ENCODE assay signal across 16 cellular contexts in genomic region chr5:35919191-35919590, GRCh38. TPM values are rescaled to one million over a fixed set of nuclear protein-coding genes. Genes with fewer than 3 reads are reported as not detected.
DNase-seq lines count a peak whose midpoint lies in the region; ATAC-seq, FAIRE-seq and TF ChIP-seq lines count a peak whose summit lies in the region.
"Had no signal": no experiment of that assay in that cellular context is flagged by ENCODE, and none has a peak within 500 bp of the region (broad histone marks: within the 10 kb centered on the region; RNA-seq: fewer than 3 reads in every experiment).

No MANE protein-coding gene starts in this region.

- H2AFZ ChIP-seq in HepG2 (ENCODE audit: low read length), result no peak overlapping the region

- H3K4me3 ChIP-seq in fibroblast of pulmonary artery (replicated peaks; ENCODE audit: low read depth, low read length) (no peak overlapping the region), upper lobe of left lung (no peak overlapping the region), HepG2 (replicated peaks in 1 of 3; ENCODE audit: insufficient read depth in 1 of 3, low read depth in 2 of 3, low read length in 3 of 3) (no peak overlapping the region)
- H3K4me3 ChIP-seq: upper lobe of right lung had no signal

- H3K9ac ChIP-seq in HepG2 (ENCODE audit: insufficient read depth, low read depth, low read length), result no peak overlapping the region

- POLR2A ChIA-PET in HepG2 (lab: Yijun Ruan, JAX), result no interaction called here

- H3K36me3 ChIP-seq in upper lobe of left lung (no peaks in the 10 kb centered on the region), HepG2 (replicated peaks in 1 of 2; ENCODE audit: control insufficient read depth in 1 of 2, insufficient read depth in 2 of 2, low read length in 2 of 2) (no peaks in the 10 kb centered on the region)
- H3K36me3 ChIP-seq: upper lobe of right lung had no signal

- 61 to 71% methylated on average over 4 of the region's 4 CpGs for WGBS in upper lobe of left lung, 2 donors
- 13% methylated on average over 4 of the region's 4 CpGs for whole genome bisulfite sequencing in HepG2 (ENCODE audit: low lambda C conversion rate)

- H3K9me3 ChIP-seq in upper lobe of left lung, result no peaks in the 10 kb centered on the region
- H3K9me3 ChIP-seq in HepG2 (ENCODE audit: low read length), result no peaks in the 10 kb centered on the region
- H3K9me3 ChIP-seq: upper lobe of right lung had no signal

- ATAC-seq in SK-N-SH treated with all-trans-retinoic acid at 6 μM for 48 hours (peak; percentile 80), GM18511 (IDR thresholded peaks at IDR 0.05; ENCODE audit: unreplicated experiment) (no peak), upper lobe of left lung (ENCODE audit: low FRiP score in 2 of 2) (no peak), HG03457 (IDR thresholded peaks at IDR 0.05; ENCODE audit: unreplicated experiment) (no peak), HepG2 (no peak)
- ATAC-seq: left colon, upper lobe of right lung had no signal

- H3K27ac ChIP-seq in upper lobe of left lung (no peak overlapping the region), HepG2 (ENCODE audit: extremely low read length, insufficient read depth, low read length) (no peak overlapping the region)
- H3K27ac ChIP-seq: upper lobe of right lung had no signal

- H3K4me1 ChIP-seq in upper lobe of left lung, result no peaks in the 10 kb centered on the region
- H3K4me1 ChIP-seq in HepG2 (ENCODE audit: insufficient read depth, low read length), result no peaks in the 10 kb centered on the region
- H3K4me1 ChIP-seq: upper lobe of right lung had no signal

- no peak overlapping the region for H3K4me2 ChIP-seq in HepG2 (ENCODE audit: low read depth, low read length)

- CTCF ChIA-PET in HepG2 (lab: Yijun Ruan, JAX; ENCODE audit: low intra/inter-chr PET ratio, low total read pairs), result no interaction called here

- TF ChIP-seq POLR2A in upper lobe of left lung (IDR thresholded peaks at IDR 0.05) (no peak), HepG2 (IDR thresholded peaks at IDR 0.05; ENCODE audit: insufficient read depth in 1 of 2, low read depth in 2 of 2, low read length in 2 of 2) (no peak)

- intact Hi-C loops in HepG2 (cut with micrococcal nuclease; ENCODE audit: unreplicated experiment), result no loop called here

- H3K79me2 ChIP-seq in HepG2 (ENCODE audit: insufficient read depth, low read length), result no peaks in the 10 kb centered on the region

- no peak for TF ChIP-seq CTCF in fibroblast of pulmonary artery (IDR thresholded peaks at IDR 0.05; ENCODE audit: low read length, missing control alignments)
- no peak for TF ChIP-seq CTCF in upper lobe of left lung (IDR thresholded peaks at IDR 0.05)
- no peak for TF ChIP-seq CTCF in HepG2 (CRISPR knock-in tag; IDR thresholded peaks at IDR 0.05)

- in situ Hi-C loops in HepG2 (cut with HindIII; ENCODE audit: extremely low pct_ligation_motif_present, low pct_unique_long_range_greater_than_20kb), result no loop called here

- peak; percentile 43 for DNase-seq in stimulated activated CD4-positive, alpha-beta T cell treated with anti-CD3 and anti-CD28 coated beads, Interleukin-1b, Interleukin-23, amount 100 ng/mL, for 48 hours
- DNase-seq in stimulated activated CD4-positive, alpha-beta T cell treated with anti-CD3 and anti-CD28 coated beads, Interleukin-2, amount 100 ng/mL, for 24 hours, result no peak
- peak; percentile 81 for DNase-seq in fibroblast of pulmonary artery (ENCODE audit: low read depth)
- DNase-seq in upper lobe of left lung, result no peak
- DNase-seq in HepG2 (ENCODE audit: low spot score), result no peak
- DNase-seq: aorta, COR-L47, left colon, NCI-H2227 treated with DMSO at 0.1 percent for 48 hours, Right ventricle myocardium superior, upper lobe of right lung had no signal

- FAIRE-seq in HepG2 (lab: Jason Lieb, UNC), result no peak

- no TSS peak for BruUV-seq in HepG2 (replicated peaks; lab: Mats Ljungman, UMichigan)

- H3K27me3 ChIP-seq in upper lobe of left lung (no peaks in the 10 kb centered on the region), HepG2 (ENCODE audit: control insufficient read depth in 1 of 2, insufficient read depth in 2 of 2, low read length in 2 of 2) (no peaks in the 10 kb centered on the region)
- H3K27me3 ChIP-seq: upper lobe of right lung had no signal

- no peak for TF ChIP-seq RAD21 in HepG2 (CRISPR knock-in tag; IDR thresholded peaks at IDR 0.05)

- no peaks in the 10 kb centered on the region for H4K20me1 ChIP-seq in HepG2 (ENCODE audit: insufficient read depth, low read length)

- TF ChIP-seq EP300 in upper lobe of left lung (IDR thresholded peaks at IDR 0.05) (no peak), HepG2 (IDR thresholded peaks at IDR 0.05; ENCODE audit: low read depth in 2 of 2, low read length in 2 of 2) (no peak), HepG2 (CRISPR knock-in tag; IDR thresholded peaks at IDR 0.05; ENCODE audit: borderline replicate concordance) (no peak)

TF ChIP-seq in SK-N-SH treated with all-trans-retinoic acid at 6 μM for 48 hours, 23 proteins besides CTCF, POLR2A, EP300 and RAD21:
- peak; percentile 56 for TF ChIP-seq ZFP30 (CRISPR knock-in tag; IDR thresholded peaks at IDR 0.05)
- TF ChIP-seq ISL1 (CRISPR knock-in tag; IDR thresholded peaks at IDR 0.05), result peak; percentile 58
- no peak for TF ChIP-seq TOX (CRISPR knock-in tag; IDR thresholded peaks at IDR 0.05; ENCODE audit: borderline replicate concordance)

TF ChIP-seq in HepG2, 621 proteins besides CTCF, POLR2A, EP300 and RAD21 (continues in another document):
- TF ChIP-seq PAXIP1 (CRISPR knock-in tag; conservative IDR thresholded peaks at IDR 0.05) (no peak), NFYC (CRISPR knock-in tag; IDR thresholded peaks at IDR 0.05) (no peak), ZNF713 (CRISPR knock-in tag; IDR thresholded peaks at IDR 0.05) (no peak), U2AF1 (optimal IDR thresholded peaks at IDR 0.05; ENCODE audit: low read depth, low read length) (no peak), PRMT3 (CRISPR knock-in tag; IDR thresholded peaks at IDR 0.05; ENCODE audit: borderline replicate concordance, low read depth) (no peak), ZNF563 (CRISPR knock-in tag; IDR thresholded peaks at IDR 0.05) (no peak), ZNF768 (CRISPR knock-in tag; IDR thresholded peaks at IDR 0.05) (no peak), ZFYVE20 (CRISPR knock-in tag; IDR thresholded peaks at IDR 0.05; ENCODE audit: borderline replicate concordance, low read depth) (no peak), E2F2 (CRISPR knock-in tag; IDR thresholded peaks at IDR 0.05; ENCODE audit: borderline replicate concordance) (no peak)

RNA-seq across cellular contexts. Expression of gene CAPSL, which starts 19.2 kb away (rescaled TPM):
- 10 to 100 TPM in 1 of 6 donors, 1 to 10 TPM in 3, not detected in 2; 5.0 to 35.9 (median 7.5) TPM for total RNA-seq in upper lobe of left lung
- not detected in 2 replicates for total RNA-seq in HepG2 (2016; rRNA removed; fragmentation: Illumina TruSeq; extraction: Trizol)
- not detected in 2 replicates for total RNA-seq in HepG2 (2016; cell fraction: cytosol; rRNA removed; fragmentation: Illumina TruSeq; extraction: Trizol; ENCODE audit: low read depth)
- total RNA-seq in HepG2 (2016; cell fraction: insoluble cytoplasmic fraction; rRNA removed; fragmentation: Illumina TruSeq; extraction: Trizol), result not detected in 2 replicates
- not detected in 2 replicates for total RNA-seq in HepG2 (2016; cell fraction: membrane; rRNA removed; fragmentation: Illumina TruSeq; extraction: Trizol)
- total RNA-seq in HepG2 (2016; cell fraction: nucleus; rRNA removed; fragmentation: Illumina TruSeq; extraction: Trizol), result not detected in 2 replicates
- not detected in 2 replicates for polyA plus RNA-seq in HepG2 (2011; rRNA removed)
- not detected in 2 replicates for polyA plus RNA-seq in HepG2 (2011; cell fraction: cytosol; rRNA removed)
- polyA plus RNA-seq in HepG2 (2011; cell fraction: nucleus; rRNA removed), result not detected in 2 replicates
- not detected in 2 replicates for polyA plus RNA-seq in HepG2 (2012)
- not detected in 2 replicates for polyA plus RNA-seq in HepG2 (2016; cell fraction: cytosol; fragmentation: Illumina TruSeq; extraction: Trizol; ENCODE audit: low read depth)
- polyA plus RNA-seq in HepG2 (2016; cell fraction: insoluble cytoplasmic fraction; fragmentation: Illumina TruSeq; extraction: Trizol; ENCODE audit: low read depth), result not detected in 2 replicates
- not detected in 2 replicates for polyA plus RNA-seq in HepG2 (2016; cell fraction: membrane; fragmentation: Illumina TruSeq; extraction: Trizol; ENCODE audit: low read depth)
- not detected in 2 replicates for polyA plus RNA-seq in HepG2 (2016; cell fraction: nucleus; fragmentation: Illumina TruSeq; extraction: Trizol; ENCODE audit: insufficient read depth, low read depth)
- polyA minus RNA-seq in HepG2 (2011; rRNA and poly(A)+ RNA removed; ENCODE audit: low replicate concordance), result not detected in 2 replicates
- polyA minus RNA-seq in HepG2 (2011; cell fraction: cytosol; rRNA and poly(A)+ RNA removed), result not detected in 2 replicates
- polyA minus RNA-seq in HepG2 (2011; cell fraction: nucleus; rRNA and poly(A)+ RNA removed), result not detected in 2 replicates
- total RNA-seq: aorta, epithelial cell of proximal tubule, left colon, osteocyte, Right ventricle myocardium superior, upper lobe of right lung had no signal
- polyA plus RNA-seq: aorta had no signal

Comparison
In these comparisons a context has a peak if more than half of its experiments do, and no peak if none do; other contexts are left out.
1. DNase-seq: peak in stimulated activated CD4-positive, alpha-beta T cell treated with anti-CD3 and anti-CD28 coated beads, Interleukin-1b, Interleukin-23, amount 100 ng/mL, for 48 hours (single experiment) and fibroblast of pulmonary artery (single experiment); none in stimulated activated CD4-positive, alpha-beta T cell treated with anti-CD3 and anti-CD28 coated beads, Interleukin-2, amount 100 ng/mL, for 24 hours (0 of 2), upper lobe of left lung (0 of 2) and HepG2 (single experiment).